ENCODE assay signal across 17 cellular contexts in genomic region chr10:111081595-111081994, GRCh38. TPM values are rescaled to one million over a fixed set of nuclear protein-coding genes. Genes with fewer than 3 reads are reported as not detected.
A peak's percentile ranks its signal among the peaks of the same experiment; 100 is the strongest.
DNase-seq lines count a peak whose midpoint lies in the region; ATAC-seq and TF ChIP-seq lines count a peak whose summit lies in the region.
"Had no signal": no experiment of that assay in that cellular context is flagged by ENCODE, and none has a peak within 500 bp of the region (broad histone marks: within the 10 kb centered on the region; RNA-seq: fewer than 3 reads in every experiment).

No MANE protein-coding gene starts in this region.

- peaks cover 0 to 20% of the 10 kb centered on the region in 2 donors for H3K4me1 ChIP-seq in right atrium auricular region
- peaks cover 3% of the 10 kb centered on the region for H3K4me1 ChIP-seq in right cardiac atrium (ENCODE audit: control insufficient read depth, insufficient read depth, low read length)
- peaks cover 17 to 33% (median 20%) of the 10 kb centered on the region in 4 donors for H3K4me1 ChIP-seq in esophagus muscularis mucosa

- TF ChIP-seq POLR2A in esophagus muscularis mucosa (IDR thresholded peaks at IDR 0.05; ENCODE audit: low read depth): no peak

- H3K9me3 ChIP-seq in right atrium auricular region (no peaks in the 10 kb centered on the region), right cardiac atrium (ENCODE audit: control insufficient read depth, low read length) (no peaks in the 10 kb centered on the region), esophagus muscularis mucosa (no peaks in the 10 kb centered on the region)

- ATAC-seq in right cardiac atrium: no peak
- ATAC-seq in sciatic nerve: no peak
- no peak for ATAC-seq in GM19035 (IDR thresholded peaks at IDR 0.05; ENCODE audit: unreplicated experiment)
- ATAC-seq in GM21825 (IDR thresholded peaks at IDR 0.05; ENCODE audit: unreplicated experiment): no peak
- ATAC-seq: GM12878, HCT116, K562 had no signal

- H3K36me3 ChIP-seq in right atrium auricular region (no peaks in the 10 kb centered on the region), esophagus muscularis mucosa (no peaks in the 10 kb centered on the region)

- H3K27me3 ChIP-seq in right atrium auricular region (peaks cover 5 to 21% of the 10 kb centered on the region in 2 donors), right cardiac atrium (ENCODE audit: control insufficient read depth, insufficient read depth) (no peaks in the 10 kb centered on the region), esophagus muscularis mucosa (peaks cover 3 to 65% (median 24%) of the 10 kb centered on the region in 4 donors)

- intact Hi-C loops in right cardiac atrium (cut with DNase I): no loop called here
- intact Hi-C loops in esophagus muscularis mucosa (cut with DNase I): no loop called here
- intact Hi-C loops in sciatic nerve (cut with DNase I): no loop called here

- H3K27ac ChIP-seq in right atrium auricular region: no peak overlapping the region
- H3K27ac ChIP-seq in right cardiac atrium (ENCODE audit: low read length): no peak overlapping the region
- H3K27ac ChIP-seq in esophagus muscularis mucosa (replicated peaks in 1 of 4): no peak overlapping the region

- TF ChIP-seq CTCF in right atrium auricular region (IDR thresholded peaks at IDR 0.05): no peak
- no peak for TF ChIP-seq CTCF in esophagus muscularis mucosa (IDR thresholded peaks at IDR 0.05)

- TF ChIP-seq EP300 in esophagus muscularis mucosa (IDR thresholded peaks at IDR 0.05): no peak

- DNase-seq in right atrium auricular region (ENCODE audit: low spot score) (peak; percentile 38), right cardiac atrium (no peak), esophagus muscularis mucosa (ENCODE audit: extremely low spot score) (peak; percentile 70), sciatic nerve (ENCODE audit: low spot score) (peak; percentile 26)
- DNase-seq in stimulated activated CD8-positive, alpha-beta memory T cell treated with anti-CD3 and anti-CD28 coated beads, Interleukin-4, amount 100 ng/mL, for 48 hours: no peak
- DNase-seq: ACHN; Calu3; CD4-positive, alpha-beta T cell; DMS 273 treated with DMSO at 0.1 percent for 48 hours; GOT3 had no signal

- 91% methylated on average over 6 of the region's 6 CpGs for WGBS in right cardiac atrium
- 90% methylated on average over 6 of the region's 6 CpGs for WGBS in esophagus muscularis mucosa

- H3K4me3 ChIP-seq in right atrium auricular region (no peak overlapping the region), right cardiac atrium (ENCODE audit: low read length) (no peak overlapping the region), esophagus muscularis mucosa (no peak overlapping the region)
- H3K4me3 ChIP-seq: GM12878, K562 had no signal

RNA-seq across cellular contexts. Expression of gene ADRA2A, which starts 4.8 kb away (rescaled TPM):
- total RNA-seq in right atrium auricular region: 1 to 10 TPM; 1.2 to 1.4 TPM
- total RNA-seq in right cardiac atrium: under 1 TPM; 0.41 to 0.83 (median 0.73) TPM
- 0.86 TPM for polyA plus RNA-seq in right cardiac atrium
- 1 to 10 TPM in 3 of 4 donors, under 1 TPM in 1; 0.42 to 3.8 (median 3.6) TPM for total RNA-seq in esophagus muscularis mucosa
- 11.4 TPM for total RNA-seq in sciatic nerve
- total RNA-seq: A172, Daoy, K562 had no signal
- polyA plus RNA-seq: GM12878, K562 had no signal

Comparison
In these comparisons a context has a peak if more than half of its experiments do, and no peak if none do; other contexts are left out.
1. DNase-seq: peak in right atrium auricular region (single experiment), esophagus muscularis mucosa (single experiment) and sciatic nerve (single experiment); none in right cardiac atrium (0 of 3) and stimulated activated CD8-positive, alpha-beta memory T cell treated with anti-CD3 and anti-CD28 coated beads, Interleukin-4, amount 100 ng/mL, for 48 hours (single experiment).